ENCODE assay signal across 34 cellular contexts in the genomic region with DNA sequence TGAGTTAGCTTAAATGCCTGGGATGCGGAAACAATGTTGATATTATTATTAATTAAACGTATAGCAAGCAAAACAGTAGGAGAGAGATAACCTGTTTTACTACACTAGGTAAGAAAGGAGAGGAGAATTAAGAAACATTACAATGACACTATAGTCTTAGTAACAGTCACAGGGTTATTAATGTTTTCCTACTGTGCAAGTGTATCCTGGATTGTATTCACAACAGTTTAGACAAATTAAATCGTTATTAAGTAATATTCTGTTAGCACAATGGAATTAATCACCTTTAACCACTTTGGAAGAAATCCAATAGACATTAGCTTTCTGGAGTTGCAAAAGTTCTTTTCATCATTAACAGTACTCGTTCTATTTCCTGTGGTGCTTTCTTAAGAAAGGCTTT. TPM values are rescaled to one million over a fixed set of nuclear protein-coding genes. Genes with fewer than 3 reads are reported as not detected.
"Had no signal": no experiment of that assay in that cellular context is flagged by ENCODE, and none has a peak within 500 bp of the region (broad histone marks: within the 10 kb centered on the region; RNA-seq: fewer than 3 reads in every experiment).

No MANE protein-coding gene starts in this region.

- H3K36me3 ChIP-seq: adrenal gland, breast epithelium, esophagus muscularis mucosa, gastrocnemius medialis, heart left ventricle had no signal

- H3K27ac ChIP-seq: adrenal gland, body of pancreas, breast epithelium, esophagus muscularis mucosa, foreskin keratinocyte, gastrocnemius medialis, heart left ventricle had no signal

- H3K9me3 ChIP-seq: adrenal gland, body of pancreas, breast epithelium, esophagus muscularis mucosa, gastrocnemius medialis, heart left ventricle had no signal

- DNase-seq: activated CD4-positive, alpha-beta memory T cell treated with anti-CD3 and anti-CD28 coated beads for 36 hours; activated CD4-positive, alpha-beta T cell treated with anti-CD3 and anti-CD28 coated beads for 36 hours; activated CD4-positive, alpha-beta T cell treated with anti-CD3 and anti-CD28 coated beads, Interleukin-2, amount 10 ng/mL, durations not matched to agents 24 days and 14 days; activated CD4-positive, CD25-positive, alpha-beta regulatory T cell; activated CD4-positive, CD25-positive, alpha-beta regulatory T cell treated with anti-CD3 and anti-CD28 coated beads, Interleukin-2, amount 50 U/mL, for 72 hours; activated CD8-positive, alpha-beta memory T cell treated with anti-CD3 and anti-CD28 coated beads, Interleukin-2, amount 10 ng/mL, durations not matched to agents 7 days and 5 days; activated CD8-positive, alpha-beta memory T cell treated with anti-CD3 and anti-CD28 coated beads, Interleukin-2, amount 50 U/mL, for 4 hours; activated CD8-positive, alpha-beta T cell treated with anti-CD3 and anti-CD28 coated beads, Interleukin-2, amount 10 ng/mL, durations not matched to agents 7 days and 5 days; activated effector memory CD4-positive, alpha-beta T cell treated with anti-CD3 and anti-CD28 coated beads, Interleukin-2, amount 50 U/mL, for 16 hours; activated naive CD4-positive, alpha-beta T cell treated with anti-CD3 and anti-CD28 coated beads for 36 hours; activated naive CD8-positive, alpha-beta T cell treated with anti-CD3 and anti-CD28 coated beads for 36 hours; activated naive CD8-positive, alpha-beta T cell treated with anti-CD3 and anti-CD28 coated beads, Interleukin-2, amount 50 U/mL, for 24 hours; activated T-cell treated with anti-CD3 and anti-CD28 coated beads, Interleukin-2, amount 50 U/mL, for 1 hour; activated T-cell treated with anti-CD3 and anti-CD28 coated beads, Interleukin-2, amount 50 U/mL, for 48 hours; adrenal gland; aorta; body of pancreas; cortex of kidney; dermis blood vessel endothelial cell; effector CD8-positive, alpha-beta T cell; foreskin keratinocyte; gastrocnemius medialis; glutamatergic neuron; heart left ventricle; T-helper 2 cell had no signal

- ATAC-seq: activated CD4-positive, alpha-beta T cell treated with anti-CD3 and anti-CD28 coated beads for 36 hours; activated CD8-positive, alpha-beta memory T cell treated with anti-CD3 and anti-CD28 coated beads, Interleukin-2, amount 10 ng/mL, durations not matched to agents 7 days and 5 days; activated CD8-positive, alpha-beta T cell treated with anti-CD3 and anti-CD28 coated beads, Interleukin-2, amount 10 ng/mL, durations not matched to agents 7 days and 5 days; activated naive CD8-positive, alpha-beta T cell treated with anti-CD3 and anti-CD28 coated beads, Interleukin-2, amount 50 U/mL, for 24 hours; body of pancreas; foreskin keratinocyte; gastrocnemius medialis; heart left ventricle had no signal

- H3K27me3 ChIP-seq: body of pancreas had no signal

- H3K4me3 ChIP-seq: adrenal gland, body of pancreas, breast epithelium, gastrocnemius medialis, heart left ventricle had no signal

- FAIRE-seq: colon, endometrium, endothelial cell of umbilical vein had no signal

RNA-seq across cellular contexts. Expression of a gene that starts 3.4 kb away (rescaled TPM):
- total RNA-seq: activated CD4-positive, alpha-beta T cell treated with anti-CD3 and anti-CD28 coated beads for 36 hours; activated CD4-positive, alpha-beta T cell treated with anti-CD3 and anti-CD28 coated beads, Interleukin-2, amount 10 ng/mL, durations not matched to agents 24 days and 14 days; activated CD8-positive, alpha-beta memory T cell treated with anti-CD3 and anti-CD28 coated beads for 36 hours; activated CD8-positive, alpha-beta memory T cell treated with anti-CD3 and anti-CD28 coated beads, Interleukin-2, amount 10 ng/mL, durations not matched to agents 7 days and 5 days; activated CD8-positive, alpha-beta T cell treated with anti-CD3 and anti-CD28 coated beads, Interleukin-2, amount 10 ng/mL, durations not matched to agents 7 days and 5 days; activated naive CD4-positive, alpha-beta T cell treated with anti-CD3 and anti-CD28 coated beads for 36 hours; activated naive CD8-positive, alpha-beta T cell treated with anti-CD3 and anti-CD28 coated beads for 36 hours; activated T-helper 1 cell treated with anti-CD3 and anti-CD28 coated beads, Interleukin-12 subunit alpha, Interleukin-12 subunit beta, Interleukin-2, Interleukin-4 antibody, amounts not matched to agents 30 ng/mL and 10 ng/mL and 1 ng/mL, durations not matched to agents 14 hours and 24 hours and 36 hours; activated T-helper 2 cell treated with anti-CD3 and anti-CD28 coated beads, Interferon-gamma antibody, Interleukin-2, Interleukin-4, amounts not matched to agents 10 μg/mL and 5 μg/mL and 100 μg/mL, durations not matched to agents 14 hours and 24 hours and 36 hours; endothelial cell of umbilical vein; T-helper 1 cell treated with Interleukin-12 subunit alpha and Interleukin-12 subunit beta and Interleukin-4 antibody, amounts not matched to agents 30 ng/mL and 1 ng/mL, for 36 hours had no signal
